ENCODE assay signal across 15 cellular contexts in the genomic region with DNA sequence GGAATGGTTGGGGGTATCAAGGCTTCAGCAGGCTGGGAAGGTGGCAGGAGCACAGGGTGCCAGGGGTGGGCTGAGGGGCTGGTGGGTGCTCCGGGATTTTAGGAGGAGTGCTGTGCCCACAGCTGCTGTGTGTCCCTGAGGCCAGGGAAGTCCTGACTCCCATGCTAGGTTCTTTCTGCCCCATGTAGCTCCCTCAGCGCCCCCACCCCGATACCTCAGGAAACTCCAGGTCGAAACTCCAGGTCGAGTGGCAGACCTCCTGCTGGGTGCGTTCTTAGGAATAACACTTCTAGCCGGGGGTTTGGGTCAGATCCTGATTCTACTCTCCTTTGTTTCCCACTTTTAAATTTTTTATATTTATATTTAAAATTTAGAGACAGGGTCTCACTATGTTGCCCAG. TPM values are rescaled to one million over a fixed set of nuclear protein-coding genes. Genes with fewer than 3 reads are reported as not detected.
DNase-seq lines count a peak whose midpoint lies in the region; ATAC-seq and TF ChIP-seq lines count a peak whose summit lies in the region.
"Had no signal": no experiment of that assay in that cellular context is flagged by ENCODE, and none has a peak within 500 bp of the region (broad histone marks: within the 10 kb centered on the region; RNA-seq: fewer than 3 reads in every experiment).

No MANE protein-coding gene starts in this region.

- H3K27ac ChIP-seq in endodermal cell (ENCODE audit: low read depth, low read length) (no peak overlapping the region), lower lobe of right lung (peak overlapping the region; percentile 73), subcutaneous abdominal adipose tissue (ENCODE audit: low read depth, low read length) (peak overlapping the region; percentile 63)
- H3K27ac ChIP-seq: cardiac muscle cell, SJCRH30 had no signal

- no peaks in the 10 kb centered on the region for H3K27me3 ChIP-seq in Loucy (ENCODE audit: insufficient read depth, low read length, poor library complexity, severe bottlenecking)
- H3K27me3 ChIP-seq in endodermal cell (ENCODE audit: control insufficient read depth, insufficient read depth, low read length, poor library complexity, severe bottlenecking) = no peaks in the 10 kb centered on the region
- no peaks in the 10 kb centered on the region for H3K27me3 ChIP-seq in lower lobe of right lung (ENCODE audit: low read depth)
- H3K27me3 ChIP-seq in subcutaneous abdominal adipose tissue (ENCODE audit: control insufficient read depth in 5 of 5, insufficient read depth in 4 of 5, low read length in 5 of 5) = no peaks in the 10 kb centered on the region
- H3K27me3 ChIP-seq: BE2C, cardiac muscle cell, SJCRH30 had no signal

- peaks cover 95% of the 10 kb centered on the region for H3K79me2 ChIP-seq in Loucy (ENCODE audit: insufficient read depth, low read length)

- DNase-seq in endodermal cell (no peak), lower lobe of right lung (no peak), DMS153 treated with DMSO at 0.1 percent for 48 hours (lab: John Stamatoyannopoulos, UW; ENCODE audit: unreplicated experiment) (no peak), HK-2 (ENCODE audit: unreplicated experiment) (no peak), NCI-H69 (lab: John Stamatoyannopoulos, UW) (no peak), kidney tubule cell (ENCODE audit: low spot score) (no peak)
- DNase-seq: BE2C; NCI-H146; SJCRH30; stimulated activated CD4-positive, alpha-beta T cell treated with anti-CD3 and anti-CD28 coated beads, Interleukin-2, amount 100 ng/mL, for 24 hours; T-helper 9 cell had no signal

- WGBS in endodermal cell (ENCODE audit: insufficient coverage in 1 of 2, insufficient read length in 1 of 2), 2 experiments = 60 to 69% methylated on average over 5 to 7 of the region's 7 CpGs

- H3K9ac ChIP-seq in Loucy (ENCODE audit: low read depth, low read length, poor library complexity, severe bottlenecking) (peak overlapping the region; percentile 49), endodermal cell (ENCODE audit: extremely low read depth, low read length, poor library complexity, severe bottlenecking) (no peak overlapping the region), subcutaneous abdominal adipose tissue (ENCODE audit: low read length in 5 of 5) (peak overlapping the region in 1 of 5 donors; percentile 68)

- peak overlapping the region; percentile 69 for H3K27ac Mint-ChIP-seq in endodermal cell

- no peaks in the 10 kb centered on the region for H3K9me3 Mint-ChIP-seq in endodermal cell
- H3K9me3 Mint-ChIP-seq: activated naive CD4-positive, alpha-beta T cell treated with anti-CD3 and anti-CD28 coated beads, Interleukin-2, amount 50 U/mL, for 24 hours had no signal

- peaks cover 66% of the 10 kb centered on the region for H3K4me1 ChIP-seq in Loucy (ENCODE audit: insufficient read depth, low read length, poor library complexity, severe bottlenecking)
- H3K4me1 ChIP-seq in endodermal cell (ENCODE audit: control insufficient read depth, insufficient read depth, low read length) = peaks cover 7% of the 10 kb centered on the region
- H3K4me1 ChIP-seq in lower lobe of right lung = peaks cover 84% of the 10 kb centered on the region
- H3K4me1 ChIP-seq in subcutaneous abdominal adipose tissue (ENCODE audit: control insufficient read depth in 5 of 5, insufficient read depth in 5 of 5, low read length in 5 of 5) = peaks cover 10 to 62% (median 47%) of the 10 kb centered on the region in 5 donors
- H3K4me1 ChIP-seq: BE2C, SJCRH30 had no signal

- intact Hi-C loops in lower lobe of right lung (cut with DNase I) = no loop called here

- peaks cover 4% of the 10 kb centered on the region for H3F3A ChIP-seq in Loucy (ENCODE audit: low read depth)

- no peak for ATAC-seq in lower lobe of right lung

- H3K4me1 Mint-ChIP-seq in endodermal cell = peaks cover 37% of the 10 kb centered on the region

- H3K27me3 Mint-ChIP-seq in endodermal cell (ENCODE audit: insufficient read depth) = no peaks in the 10 kb centered on the region
- H3K27me3 Mint-ChIP-seq: activated naive CD4-positive, alpha-beta T cell treated with anti-CD3 and anti-CD28 coated beads, Interleukin-2, amount 50 U/mL, for 24 hours had no signal

- peaks cover 25% of the 10 kb centered on the region for H3K36me3 Mint-ChIP-seq in endodermal cell (ENCODE audit: low read depth)

- no peak overlapping the region for H2AFZ ChIP-seq in Loucy (ENCODE audit: low read length)

- no peak overlapping the region for H3K4me3 Mint-ChIP-seq in endodermal cell
- H3K4me3 Mint-ChIP-seq: activated naive CD4-positive, alpha-beta T cell treated with anti-CD3 and anti-CD28 coated beads, Interleukin-2, amount 50 U/mL, for 24 hours had no signal

- no peaks in the 10 kb centered on the region for H3K9me3 ChIP-seq in Loucy (ENCODE audit: insufficient read depth, low read depth, low read length)
- no peaks in the 10 kb centered on the region for H3K9me3 ChIP-seq in endodermal cell (ENCODE audit: control insufficient read depth, low read length)
- no peaks in the 10 kb centered on the region for H3K9me3 ChIP-seq in lower lobe of right lung
- no peaks in the 10 kb centered on the region for H3K9me3 ChIP-seq in subcutaneous abdominal adipose tissue (ENCODE audit: control insufficient read depth in 5 of 5, low read length in 5 of 5)
- H3K9me3 ChIP-seq: BE2C, SJCRH30 had no signal

- peaks cover 54% of the 10 kb centered on the region for H4K20me1 ChIP-seq in Loucy (ENCODE audit: insufficient read depth, low read length, poor library complexity, severe bottlenecking)

- H3K4me3 ChIP-seq in Loucy (ENCODE audit: low read length, poor library complexity, severe bottlenecking) (peak overlapping the region; percentile 57), endodermal cell (ENCODE audit: low read length) (no peak overlapping the region), lower lobe of right lung (no peak overlapping the region), subcutaneous abdominal adipose tissue (ENCODE audit: low read depth in 1 of 5, low read length in 5 of 5) (peak overlapping the region in 2 of 5 donors; percentile 16 to 23)
- H3K4me3 ChIP-seq: cardiac muscle cell, SJCRH30 had no signal

- H3K9me2 ChIP-seq in Loucy (replicated peaks; ENCODE audit: low read depth, low read length) = no peaks in the 10 kb centered on the region

- peak overlapping the region; percentile 69 for H3K4me2 ChIP-seq in Loucy (ENCODE audit: low read depth, low read length, poor library complexity, severe bottlenecking)

- no peak for TF ChIP-seq CTCF in Loucy (conservative IDR thresholded peaks at IDR 0.05; ENCODE audit: low read length)
- no peak for TF ChIP-seq CTCF in endodermal cell (conservative IDR thresholded peaks at IDR 0.05)
- TF ChIP-seq CTCF in lower lobe of right lung (IDR thresholded peaks at IDR 0.05) = no peak

- H3K36me3 ChIP-seq in Loucy (ENCODE audit: insufficient read depth, low read length) (no peaks in the 10 kb centered on the region), endodermal cell (ENCODE audit: control insufficient read depth, insufficient read depth, low read length) (peaks cover 26% of the 10 kb centered on the region), lower lobe of right lung (peaks cover 9% of the 10 kb centered on the region), subcutaneous abdominal adipose tissue (ENCODE audit: control insufficient read depth in 5 of 5, insufficient read depth in 5 of 5, low read length in 5 of 5) (peaks cover 0 to 11% (median 0%) of the 10 kb centered on the region in 5 donors)
- H3K36me3 ChIP-seq: BE2C, cardiac muscle cell, SJCRH30 had no signal

RNA-seq across cellular contexts. Expression of a gene that starts 8.3 kb away (rescaled TPM):
- 10 to 100 TPM; 79.4 to 97.7 TPM for total RNA-seq in endodermal cell
- polyA plus RNA-seq in endodermal cell (2013, experiment 1 of 2) = 62.5 TPM
- polyA plus RNA-seq in endodermal cell (2013, experiment 2 of 2) = 49.7 TPM
- 130 TPM for total RNA-seq in lower lobe of right lung

RNA-seq across cellular contexts. Expression of a gene that starts 23.3 kb away (rescaled TPM):
- total RNA-seq in endodermal cell (10 to 100 TPM; 82.0 to 83.5 TPM), lower lobe of right lung (65.0 TPM)
- 63.9 TPM for polyA plus RNA-seq in endodermal cell (2013, experiment 1 of 2)
- polyA plus RNA-seq in endodermal cell (2013, experiment 2 of 2) = 63.6 TPM
